Comparison of ENCODE assay signal across 22 cellular contexts in the genomic region with DNA sequence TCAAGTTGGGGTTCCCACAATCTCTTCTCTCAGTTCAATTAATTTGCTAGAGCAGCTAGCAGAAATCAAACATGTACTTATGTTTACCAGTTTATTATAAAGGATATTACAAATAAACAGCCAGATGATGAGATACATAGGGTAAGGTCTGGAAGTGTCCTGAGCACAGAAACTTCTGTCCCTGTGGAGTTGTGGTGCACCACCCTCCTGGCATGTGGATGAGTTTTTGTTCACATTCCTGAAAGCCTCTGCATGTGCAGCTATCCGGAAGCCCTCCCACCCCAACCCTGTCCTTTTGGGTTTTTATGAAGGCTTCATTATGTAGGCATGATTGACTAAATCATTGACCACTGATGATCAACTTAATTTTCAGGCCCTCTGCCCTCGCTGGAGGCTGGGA.
DNase-seq lines count a peak whose midpoint lies in the region; ATAC-seq and TF ChIP-seq lines count a peak whose summit lies in the region.
"Had no signal": no experiment of that assay in that cellular context is flagged by ENCODE, and none has a peak within 500 bp of the region (broad histone marks: within the 10 kb centered on the region; RNA-seq: fewer than 3 reads in every experiment).

No MANE protein-coding gene starts in this region.

- H3K9me1 ChIP-seq in IMR-90 (ENCODE audit: insufficient read depth, low read length) = no peaks in the 10 kb centered on the region

- no peaks in the 10 kb centered on the region for H4K20me1 ChIP-seq in IMR-90 (ENCODE audit: insufficient read depth, low read length)
- H4K20me1 ChIP-seq: BLaER1 treated with 17β-estradiol and CSF1 and Interleukin-3, amounts not matched to agents 10 nM and 100 nM had no signal

- H3K4me3 Mint-ChIP-seq in type B pancreatic cell = no peak overlapping the region
- H3K4me3 Mint-ChIP-seq: CD14-positive monocyte; CD4-positive, alpha-beta T cell had no signal

- H3K9me3 ChIP-seq in IMR-90 (ENCODE audit: control insufficient read depth, insufficient read depth, low read length) (peaks cover 10% of the 10 kb centered on the region; the same call in 1 of the 2 replicates), Panc1 (ENCODE audit: control insufficient read depth, insufficient read depth, low read depth, low read length) (peaks cover 14% of the 10 kb centered on the region), adipocyte (ENCODE audit: control insufficient read depth, low read length) (peaks cover 26% of the 10 kb centered on the region), mesenchymal stem cell (ENCODE audit: control insufficient read depth, low read length) (peaks cover 39% of the 10 kb centered on the region)
- H3K9me3 ChIP-seq: BE2C, HAP-1 had no signal

- H2BK12ac ChIP-seq in mesenchymal stem cell (ENCODE audit: low read length in 2 of 2) = peak overlapping the region; percentile 15 to 91

- no peaks in the 10 kb centered on the region for H3K4me1 ChIP-seq in IMR-90 (ENCODE audit: control insufficient read depth, insufficient read depth, low read length)
- H3K4me1 ChIP-seq in Panc1 (ENCODE audit: control insufficient read depth, insufficient read depth, low read length) = no peaks in the 10 kb centered on the region
- H3K4me1 ChIP-seq in adipocyte (ENCODE audit: control insufficient read depth, insufficient read depth, low read length) = peaks cover 16% of the 10 kb centered on the region
- no peaks in the 10 kb centered on the region for H3K4me1 ChIP-seq in mesenchymal stem cell (ENCODE audit: control insufficient read depth, insufficient read depth, low read depth, low read length)
- H3K4me1 ChIP-seq: A549; BE2C; BLaER1 treated with 17β-estradiol and CSF1 and Interleukin-3, amounts not matched to agents 10 nM and 100 nM; HAP-1 had no signal

- H3K9me3 Mint-ChIP-seq in type B pancreatic cell = peaks cover 13% of the 10 kb centered on the region

- H3K27ac Mint-ChIP-seq in type B pancreatic cell = no peak overlapping the region
- H3K27ac Mint-ChIP-seq: CD14-positive monocyte; CD4-positive, alpha-beta T cell had no signal

- ATAC-seq in IMR-90 (ENCODE audit: low read depth) (no peak), Panc1 (no peak)
- ATAC-seq: A549 had no signal

- H2BK20ac ChIP-seq in IMR-90 (ENCODE audit: low read depth, low read length) = no peak overlapping the region

- dilution Hi-C loops in IMR-90 (cut with HindIII; ENCODE audit: low sequenced_read_pairs, unreplicated experiment) = no loop called here

- no peaks in the 10 kb centered on the region for H3K4me1 Mint-ChIP-seq in type B pancreatic cell (ENCODE audit: unreplicated experiment)
- H3K4me1 Mint-ChIP-seq: CD14-positive monocyte had no signal

- H3K36me3 ChIP-seq in IMR-90 (ENCODE audit: control insufficient read depth, insufficient read depth, low read length) (no peaks in the 10 kb centered on the region), Panc1 (ENCODE audit: control insufficient read depth, insufficient read depth, low read length) (no peaks in the 10 kb centered on the region), adipocyte (ENCODE audit: control insufficient read depth, insufficient read depth, low read length, severe bottlenecking) (no peaks in the 10 kb centered on the region), mesenchymal stem cell (ENCODE audit: control insufficient read depth in 1 of 2, insufficient read depth in 2 of 2, low read depth in 1 of 2, low read length in 2 of 2) (no peaks in the 10 kb centered on the region)
- H3K36me3 ChIP-seq: BE2C; BLaER1 treated with 17β-estradiol and CSF1 and Interleukin-3, amounts not matched to agents 10 nM and 100 nM; HAP-1 had no signal

- H3K4me3 ChIP-seq in IMR-90 (ENCODE audit: insufficient read depth, low read depth, low read length) = no peak overlapping the region
- H3K4me3 ChIP-seq in Panc1 (ENCODE audit: low read depth in 2 of 2, low read length in 2 of 2) = no peak overlapping the region
- H3K4me3 ChIP-seq in adipocyte (ENCODE audit: low read length) = peak overlapping the region; percentile 37
- no peak overlapping the region for H3K4me3 ChIP-seq in mesenchymal stem cell (ENCODE audit: insufficient read depth in 1 of 2, low read depth in 1 of 2, low read length in 2 of 2)
- H3K4me3 ChIP-seq: A549; BLaER1 treated with 17β-estradiol and CSF1 and Interleukin-3, amounts not matched to agents 10 nM and 100 nM; HAP-1 had no signal

- H3K23ac ChIP-seq in IMR-90 (ENCODE audit: low read depth, low read length) (no peak overlapping the region), mesenchymal stem cell (ENCODE audit: low read length in 2 of 2) (no peak overlapping the region)

- no peak for TF ChIP-seq POLR2A in IMR-90 (IDR thresholded peaks at IDR 0.05; ENCODE audit: low read depth, low read length)

- no peak overlapping the region for H3K4me2 ChIP-seq in IMR-90 (ENCODE audit: low read depth, low read length)
- no peak overlapping the region for H3K4me2 ChIP-seq in mesenchymal stem cell (ENCODE audit: low read length, poor library complexity, severe bottlenecking)
- H3K4me2 ChIP-seq: A549; BLaER1 treated with 17β-estradiol and CSF1 and Interleukin-3, amounts not matched to agents 10 nM and 100 nM had no signal

- H3K18ac ChIP-seq in IMR-90 (ENCODE audit: low read depth, low read length) (no peak overlapping the region), mesenchymal stem cell (ENCODE audit: low read depth in 1 of 2, low read length in 2 of 2) (no peak overlapping the region)

- H3K27me3 ChIP-seq in IMR-90 (ENCODE audit: control insufficient read depth, insufficient read depth, low read length) (no peaks in the 10 kb centered on the region), Panc1 (ENCODE audit: control insufficient read depth, insufficient read depth, low read length) (no peaks in the 10 kb centered on the region), adipocyte (replicated peaks; ENCODE audit: control insufficient read depth, insufficient read depth, low read length) (no peaks in the 10 kb centered on the region), mesenchymal stem cell (ENCODE audit: control insufficient read depth in 1 of 2, insufficient read depth in 1 of 2, low read length in 2 of 2) (no peaks in the 10 kb centered on the region)
- H3K27me3 ChIP-seq: BE2C; BLaER1 treated with 17β-estradiol and CSF1 and Interleukin-3, amounts not matched to agents 10 nM and 100 nM had no signal

- H3K79me1 ChIP-seq in IMR-90 (ENCODE audit: low read depth in 1 of 2, low read length in 2 of 2) (no peaks in the 10 kb centered on the region), mesenchymal stem cell (replicated peaks; ENCODE audit: low read length, poor library complexity, severe bottlenecking) (no peaks in the 10 kb centered on the region)

- no peak for TF ChIP-seq RAD21 in IMR-90 (IDR thresholded peaks at IDR 0.05; ENCODE audit: low read length)

- POLR2A ChIA-PET in IMR-90 (lab: Charles Lee; ENCODE audit: unreplicated experiment) (no interaction called here), Panc1 (lab: Charles Lee) (no interaction called here)

- no peak overlapping the region for H3K9ac ChIP-seq in IMR-90 (ENCODE audit: low read depth, low read length)
- H3K9ac ChIP-seq in adipocyte (ENCODE audit: low read length) = no peak overlapping the region
- no peak overlapping the region for H3K9ac ChIP-seq in mesenchymal stem cell (ENCODE audit: low read length)
- H3K9ac ChIP-seq: BLaER1 treated with 17β-estradiol and CSF1 and Interleukin-3, amounts not matched to agents 10 nM and 100 nM had no signal

- no peak overlapping the region for H3K27ac ChIP-seq in IMR-90 (ENCODE audit: insufficient read depth, low read length)
- peak overlapping the region; percentile 44; the same call in 1 of the 2 replicates for H3K27ac ChIP-seq in Panc1 (ENCODE audit: low read length)
- H3K27ac ChIP-seq in mesenchymal stem cell (ENCODE audit: low read length, poor library complexity, severe bottlenecking) = no peak overlapping the region
- H3K27ac ChIP-seq: A549; BLaER1 treated with 17β-estradiol and CSF1 and Interleukin-3, amounts not matched to agents 10 nM and 100 nM had no signal

- in situ Hi-C loops in IMR-90 (cut with MboI; ENCODE audit: low sequenced_read_pairs) (no loop called here), Panc1 (cut with HindIII; ENCODE audit: low pct_unique_long_range_greater_than_20kb, low sequenced_read_pairs) (no loop called here)

- no CpG with 5 or more reads among the region's 2 CpGs for WGBS in IMR-90 (ENCODE audit: extremely low coverage in 2 of 2, insufficient read length in 1 of 2), 2 experiments
- WGBS in mesenchymal stem cell = 100% methylated on average over 1 of the region's 2 CpGs

- H4K5ac ChIP-seq in IMR-90 (ENCODE audit: low read depth, low read length) = no peak overlapping the region

- H3K14ac ChIP-seq in IMR-90 (replicated peaks; ENCODE audit: low read depth, low read length) (0 out of 2 replicates have a peak overlapping the region, but pooled peaks have one; percentile 32), mesenchymal stem cell (ENCODE audit: low read length in 2 of 2) (no peak overlapping the region)

- no peak overlapping the region for H2BK5ac ChIP-seq in IMR-90 (ENCODE audit: low read depth, low read length, poor library complexity, severe bottlenecking)
- H2BK5ac ChIP-seq in mesenchymal stem cell (ENCODE audit: low read depth, low read length, poor library complexity, severe bottlenecking) = no peak overlapping the region

- H3K4ac ChIP-seq in IMR-90 (ENCODE audit: low read depth, low read length) (no peak overlapping the region), mesenchymal stem cell (ENCODE audit: low read depth in 1 of 2, low read length in 2 of 2) (no peak overlapping the region)

- H3K27me3 Mint-ChIP-seq in type B pancreatic cell = no peaks in the 10 kb centered on the region
- H3K27me3 Mint-ChIP-seq: CD4-positive, alpha-beta T cell had no signal

- TF ChIP-seq CTCF in IMR-90 (conservative IDR thresholded peaks at IDR 0.05; ENCODE audit: low read depth, low read length) (no peak), Panc1 (IDR thresholded peaks at IDR 0.05) (no peak), type B pancreatic cell (conservative IDR thresholded peaks at IDR 0.05) (no peak)

- H3K56ac ChIP-seq in IMR-90 (ENCODE audit: extremely low read depth, insufficient read depth, low read length) = no peak overlapping the region

- DNase-seq in IMR-90 (no peak), Panc1 (ENCODE audit: low read depth, low spot score) (no peak), adipocyte (ENCODE audit: low read depth) (no peak), mesenchymal stem cell (no peak), hippocampal formation (lab: John Stamatoyannopoulos, UW) (no peak), MV-4-11 (lab: John Stamatoyannopoulos, UW) (no peak), type B pancreatic cell (ENCODE audit: extremely low spot score, unreplicated experiment) (no peak)
- no peak for DNase-seq in activated CD4-positive, alpha-beta T cell treated with anti-CD3 and anti-CD28 coated beads for 48 hours
- DNase-seq: 8988T; ACHN; AML-193; BE2C; Calu3; CD4-positive, alpha-beta T cell; COR-L47; DMS79 treated with DMSO at 0.1 percent for 48 hours; GF-D8; GOT3 had no signal

- intact Hi-C loops in IMR-90 (cut with micrococcal nuclease) (no loop called here), Panc1 (cut with micrococcal nuclease; ENCODE audit: unreplicated experiment) (no loop called here)

- H2AK5ac ChIP-seq in IMR-90 (ENCODE audit: low read depth, low read length) = no peak overlapping the region
- no peak overlapping the region for H2AK5ac ChIP-seq in mesenchymal stem cell (ENCODE audit: low read length, severe bottlenecking)

- BruUV-seq in IMR-90 (replicated peaks; lab: Mats Ljungman, UMichigan) (no TSS peak), Panc1 (replicated peaks; lab: Mats Ljungman, UMichigan) (no TSS peak)

- H2BK15ac ChIP-seq in IMR-90 (ENCODE audit: low read depth, low read length) = no peak overlapping the region
- H2BK15ac ChIP-seq in mesenchymal stem cell (ENCODE audit: low read depth, poor library complexity, severe bottlenecking) = no peak overlapping the region

- no peak overlapping the region for H2AFZ ChIP-seq in IMR-90 (replicated peaks; ENCODE audit: low read length, poor library complexity)
- H2AFZ ChIP-seq in mesenchymal stem cell (ENCODE audit: low read depth, low read length) = no peak overlapping the region

- H4K8ac ChIP-seq in IMR-90 (ENCODE audit: low read depth in 2 of 2, low read length in 2 of 2) (no peak overlapping the region), mesenchymal stem cell (ENCODE audit: low read length) (no peak overlapping the region)

- CTCF ChIA-PET in IMR-90 (lab: Yijun Ruan, JAX) (no interaction called here), Panc1 (lab: Charles Lee) (no interaction called here)

- H4K91ac ChIP-seq in IMR-90 (ENCODE audit: insufficient read depth, low read depth, low read length) (no peak overlapping the region), mesenchymal stem cell (ENCODE audit: low read length) (no peak overlapping the region)

- H3K36me3 Mint-ChIP-seq in type B pancreatic cell = peaks cover 13% of the 10 kb centered on the region
- H3K36me3 Mint-ChIP-seq: CD14-positive monocyte had no signal

- no peak overlapping the region for H2AK9ac ChIP-seq in IMR-90 (replicated peaks; ENCODE audit: low read depth, low read length, poor library complexity)

- no peak overlapping the region for H2BK120ac ChIP-seq in IMR-90 (ENCODE audit: low read depth, low read length)
- H2BK120ac ChIP-seq in mesenchymal stem cell (ENCODE audit: low read depth, low read length) = no peak overlapping the region
